ENCODE assay signal across 9 cellular contexts in the genomic region with DNA sequence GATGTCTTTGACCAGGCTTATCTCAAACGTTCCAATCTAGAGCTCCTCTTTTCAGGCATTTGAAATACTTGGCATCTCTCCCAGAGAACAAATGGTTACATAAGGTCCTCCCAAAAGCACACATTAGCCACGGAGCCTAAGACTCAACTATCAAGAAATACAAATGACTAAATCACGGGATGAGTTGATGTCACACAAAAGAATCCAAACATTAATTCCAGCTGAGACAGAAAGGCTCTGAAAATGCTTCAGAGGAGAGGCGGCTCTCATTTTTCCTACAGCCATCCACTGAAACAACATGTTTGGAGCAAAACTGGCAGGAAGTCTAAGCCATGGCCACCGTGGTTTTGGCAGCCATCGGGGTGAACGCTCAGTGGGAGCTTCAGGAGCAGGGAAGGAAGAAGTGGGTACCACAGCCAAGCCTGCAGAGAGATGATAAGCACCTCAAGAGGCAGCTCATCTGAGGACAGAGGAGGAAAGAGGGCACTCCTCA.
A peak's percentile ranks its signal among the peaks of the same experiment; 100 is the strongest.
DNase-seq lines count a peak whose midpoint lies in the region; ATAC-seq and TF ChIP-seq lines count a peak whose summit lies in the region.
"Had no signal": no experiment of that assay in that cellular context is flagged by ENCODE, and none has a peak within 500 bp of the region (broad histone marks: within the 10 kb centered on the region; RNA-seq: fewer than 3 reads in every experiment).

No MANE protein-coding gene starts in this region.

- H3K4me1 ChIP-seq in right lobe of liver = peaks cover 0 to 8% (median 3%) of the 10 kb centered on the region in 4 donors
- peaks cover 6 to 32% (median 15%) of the 10 kb centered on the region in 4 donors for H3K4me1 ChIP-seq in upper lobe of left lung

- no peak for DNase-seq in activated naive CD4-positive, alpha-beta T cell treated with anti-CD3 and anti-CD28 coated beads, Interleukin-2, amount 10 ng/mL, durations not matched to agents 7 days and 5 days
- no peak for DNase-seq in activated naive CD4-positive, alpha-beta T cell (lab: John Stamatoyannopoulos, UW)
- no peak for DNase-seq in right lobe of liver
- DNase-seq in upper lobe of left lung = no peak
- no peak for DNase-seq in stimulated activated CD4-positive, alpha-beta T cell treated with anti-CD3 and anti-CD28 coated beads, Interleukin-4, amount 100 ng/mL, for 1 hour

- CTCF ChIA-PET in activated naive CD4-positive, alpha-beta T cell treated with anti-CD3 and anti-CD28 coated beads, Interleukin-2, amount 10 ng/mL, durations not matched to agents 7 days and 5 days (lab: Charles Lee) = interaction anchor here (0.8 to 3.0 kb wide), 3 partner anchors 9 to 233 kb away, joined by 3 to 10 read pairs (median 6); no protein-coding TSS in a partner anchor

- ATAC-seq in right lobe of liver (peak; percentile 74 to 86 (median 81)), upper lobe of left lung (ENCODE audit: low FRiP score in 2 of 2) (peak; percentile 50 to 80), HG03159 (IDR thresholded peaks at IDR 0.05; ENCODE audit: unreplicated experiment) (no peak), GM18520 (IDR thresholded peaks at IDR 0.05; ENCODE audit: unreplicated experiment) (no peak)

- intact Hi-C loops in right lobe of liver (cut with DNase I) = no loop called here

- WGBS in right lobe of liver (ENCODE audit: insufficient coverage, low coverage, low lambda C conversion rate, missing lambda C conversion rate) = 9% methylated on average over 7 of the region's 7 CpGs
- 13 to 15% methylated on average over 7 of the region's 7 CpGs for WGBS in upper lobe of left lung, 2 donors

- H3K27ac ChIP-seq in right lobe of liver (peak overlapping the region in 2 of 3 donors; percentile 30 to 61), upper lobe of left lung (peak overlapping the region; percentile 35 to 73 (median 46))
- H3K27ac ChIP-seq: neutrophil had no signal

- H3K9me3 Mint-ChIP-seq in activated naive CD4-positive, alpha-beta T cell treated with anti-CD3 and anti-CD28 coated beads, Interleukin-2, amount 10 ng/mL, durations not matched to agents 7 days and 5 days = no peaks in the 10 kb centered on the region
- no peaks in the 10 kb centered on the region for H3K9me3 Mint-ChIP-seq in brain

- no peak overlapping the region for H3K4me3 Mint-ChIP-seq in activated naive CD4-positive, alpha-beta T cell treated with anti-CD3 and anti-CD28 coated beads, Interleukin-2, amount 10 ng/mL, durations not matched to agents 7 days and 5 days
- peak overlapping the region in 2 of 5 experiments; percentile 1 to 12 for H3K4me3 Mint-ChIP-seq in brain

- H3K4me1 Mint-ChIP-seq in activated naive CD4-positive, alpha-beta T cell treated with anti-CD3 and anti-CD28 coated beads, Interleukin-2, amount 10 ng/mL, durations not matched to agents 7 days and 5 days = peaks cover 20% of the 10 kb centered on the region
- peaks cover 71% of the 10 kb centered on the region for H3K4me1 Mint-ChIP-seq in brain

- H3K9me3 ChIP-seq in right lobe of liver (no peaks in the 10 kb centered on the region), upper lobe of left lung (no peaks in the 10 kb centered on the region)
- H3K9me3 ChIP-seq: neutrophil had no signal

- H3K27me3 ChIP-seq in right lobe of liver = no peaks in the 10 kb centered on the region
- no peaks in the 10 kb centered on the region for H3K27me3 ChIP-seq in upper lobe of left lung
- H3K27me3 ChIP-seq: neutrophil had no signal

- H3K36me3 ChIP-seq in right lobe of liver = peaks cover 0 to 45% (median 2%) of the 10 kb centered on the region in 4 donors
- H3K36me3 ChIP-seq in upper lobe of left lung = peaks cover 4 to 79% (median 44%) of the 10 kb centered on the region in 4 donors

- TF ChIP-seq CTCF in brain (conservative IDR thresholded peaks at IDR 0.05) = no peak
- TF ChIP-seq CTCF in right lobe of liver (IDR thresholded peaks at IDR 0.05) = no peak
- TF ChIP-seq CTCF in upper lobe of left lung (IDR thresholded peaks at IDR 0.05) = no peak

- peak overlapping the region; percentile 49 for H3K27ac Mint-ChIP-seq in activated naive CD4-positive, alpha-beta T cell treated with anti-CD3 and anti-CD28 coated beads, Interleukin-2, amount 10 ng/mL, durations not matched to agents 7 days and 5 days
- H3K27ac Mint-ChIP-seq in brain = peak overlapping the region in 4 of 5 experiments; percentile 29 to 95 (median 90)

- H3K36me3 Mint-ChIP-seq in activated naive CD4-positive, alpha-beta T cell treated with anti-CD3 and anti-CD28 coated beads, Interleukin-2, amount 10 ng/mL, durations not matched to agents 7 days and 5 days = peaks cover 60% of the 10 kb centered on the region
- H3K36me3 Mint-ChIP-seq in brain = peaks cover 64% of the 10 kb centered on the region

- TF ChIP-seq EP300 in upper lobe of left lung (IDR thresholded peaks at IDR 0.05) = peak in 1 of 4 donors; percentile 20

- no peaks in the 10 kb centered on the region for H3K27me3 Mint-ChIP-seq in activated naive CD4-positive, alpha-beta T cell treated with anti-CD3 and anti-CD28 coated beads, Interleukin-2, amount 10 ng/mL, durations not matched to agents 7 days and 5 days
- H3K27me3 Mint-ChIP-seq in brain = peaks cover 3% of the 10 kb centered on the region

- no peak for TF ChIP-seq POLR2A in right lobe of liver (IDR thresholded peaks at IDR 0.05)
- TF ChIP-seq POLR2A in upper lobe of left lung (IDR thresholded peaks at IDR 0.05) = no peak

- H3K4me3 ChIP-seq in right lobe of liver = no peak overlapping the region
- H3K4me3 ChIP-seq in upper lobe of left lung = no peak overlapping the region

Comparison
In these comparisons a context has a peak if more than half of its experiments do, and no peak if none do; other contexts are left out.
1. ATAC-seq: peak in right lobe of liver (4 of 4) and upper lobe of left lung (2 of 2); none in HG03159 (single experiment) and GM18520 (single experiment).